In the genomic region with DNA sequence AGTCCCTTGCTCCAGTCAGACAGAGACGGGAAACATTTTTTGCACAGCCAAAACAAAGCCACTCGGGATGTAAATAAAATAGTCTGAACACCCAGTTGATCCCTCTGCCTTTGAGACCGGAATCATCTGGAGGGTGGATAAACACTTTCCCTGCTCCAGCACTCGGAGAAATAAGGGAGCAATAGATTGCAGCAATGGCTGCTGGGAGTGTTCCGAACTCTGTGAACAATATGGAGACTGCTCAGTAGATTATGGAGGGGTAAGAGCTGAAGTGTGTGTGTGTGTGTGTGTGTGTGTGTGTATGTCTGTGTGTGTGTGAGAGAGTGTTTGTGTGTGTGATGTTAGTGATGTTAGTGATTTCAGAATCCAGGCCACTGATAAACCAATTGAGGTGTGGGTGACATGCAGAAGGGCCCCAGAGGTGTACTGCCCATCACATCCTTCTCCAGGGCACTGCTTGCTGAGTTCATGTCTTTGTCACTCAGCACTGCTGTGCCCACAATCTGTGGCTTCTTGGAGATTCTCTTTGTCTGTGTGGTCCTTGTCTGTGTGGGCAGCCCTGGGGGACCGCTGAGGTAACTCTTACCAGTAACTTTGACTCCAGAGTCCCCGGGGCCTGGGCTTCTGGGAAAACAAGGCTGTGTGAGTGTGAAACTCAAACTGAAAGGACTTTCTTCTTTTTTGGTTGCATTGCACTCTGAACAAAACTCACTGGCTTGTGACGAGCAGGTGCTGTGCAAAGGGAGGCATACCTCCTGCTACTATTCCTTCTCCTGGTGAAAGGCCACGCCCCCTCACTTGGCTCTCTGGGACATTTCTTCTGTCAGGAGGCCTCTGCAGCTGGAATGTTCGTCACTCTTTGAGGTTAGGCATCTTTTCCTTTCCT, we compare ENCODE assay signal across 9 cellular contexts. TPM values are rescaled to one million over a fixed set of nuclear protein-coding genes. Genes with fewer than 3 reads are reported as not detected.
A peak's percentile ranks its signal among the peaks of the same experiment; 100 is the strongest.
DNase-seq lines count a peak whose midpoint lies in the region; ATAC-seq and TF ChIP-seq lines count a peak whose summit lies in the region.
"Had no signal": no experiment of that assay in that cellular context is flagged by ENCODE, and none has a peak within 500 bp of the region (broad histone marks: within the 10 kb centered on the region; RNA-seq: fewer than 3 reads in every experiment).

No MANE protein-coding gene starts in this region.

- H3K9me3 ChIP-seq in OCI-LY7 (ENCODE audit: low read length) = no peaks in the 10 kb centered on the region

- peak overlapping the region; percentile 74 for H3K27ac ChIP-seq in OCI-LY7 (ENCODE audit: low read depth, low read length, poor library complexity, severe bottlenecking)

- H3K36me3 Mint-ChIP-seq in natural killer cell treated with Interleukin-12 subunit alpha and Interleukin-12 subunit beta and Interleukin-15 and Interleukin-18, amount 100 ng/mL, for 72 hours = no peaks in the 10 kb centered on the region
- no peaks in the 10 kb centered on the region for H3K36me3 Mint-ChIP-seq in natural killer cell
- H3K36me3 Mint-ChIP-seq in stimulated activated memory B cell treated with anti-CD40 and anti-IgM and Interleukin-4, amounts not matched to agents 10 μg/mL and 1 μg/mL and 100 μg/mL, for 72 hours = no peaks in the 10 kb centered on the region

- CTCF ChIA-PET in OCI-LY7 (lab: Charles Lee; ENCODE audit: unreplicated experiment) = no interaction called here

- H3K79me2 ChIP-seq in OCI-LY7 (ENCODE audit: insufficient read depth, low read depth, low read length) = no peaks in the 10 kb centered on the region

- H3K9me3 Mint-ChIP-seq in natural killer cell treated with Interleukin-12 subunit alpha and Interleukin-12 subunit beta and Interleukin-15 and Interleukin-18, amount 100 ng/mL, for 72 hours = no peaks in the 10 kb centered on the region
- no peaks in the 10 kb centered on the region for H3K9me3 Mint-ChIP-seq in natural killer cell
- no peaks in the 10 kb centered on the region for H3K9me3 Mint-ChIP-seq in stimulated activated memory B cell treated with anti-CD40 and anti-IgM and Interleukin-4, amounts not matched to agents 10 μg/mL and 1 μg/mL and 100 μg/mL, for 72 hours

- H3K4me3 Mint-ChIP-seq in natural killer cell treated with Interleukin-12 subunit alpha and Interleukin-12 subunit beta and Interleukin-15 and Interleukin-18, amount 100 ng/mL, for 72 hours = peak overlapping the region; percentile 30
- no peak overlapping the region for H3K4me3 Mint-ChIP-seq in natural killer cell
- peak overlapping the region; percentile 9 for H3K4me3 Mint-ChIP-seq in stimulated activated memory B cell treated with anti-CD40 and anti-IgM and Interleukin-4, amounts not matched to agents 10 μg/mL and 1 μg/mL and 100 μg/mL, for 72 hours

- H3K4me1 ChIP-seq in OCI-LY7 (ENCODE audit: insufficient read depth, low read length, poor library complexity, severe bottlenecking) = peaks cover 61% of the 10 kb centered on the region

- POLR2A ChIA-PET in OCI-LY7 (lab: Charles Lee) = interaction anchor here (1.7 to 5.0 kb wide), 3 partner anchors 8 to 49 kb away, joined by 4 to 38 read pairs (median 10); a partner anchor contains a TSS

- H3K9me2 ChIP-seq in OCI-LY7 (ENCODE audit: insufficient read depth, low read length) = no peaks in the 10 kb centered on the region

- no peaks in the 10 kb centered on the region for H3K27me3 Mint-ChIP-seq in natural killer cell treated with Interleukin-12 subunit alpha and Interleukin-12 subunit beta and Interleukin-15 and Interleukin-18, amount 100 ng/mL, for 72 hours
- peaks cover 0 to 2% of the 10 kb centered on the region in 2 donors for H3K27me3 Mint-ChIP-seq in natural killer cell (ENCODE audit: low read depth in 2 of 2)
- H3K27me3 Mint-ChIP-seq in stimulated activated memory B cell treated with anti-CD40 and anti-IgM and Interleukin-4, amounts not matched to agents 10 μg/mL and 1 μg/mL and 100 μg/mL, for 72 hours = no peaks in the 10 kb centered on the region

- H3K4me1 Mint-ChIP-seq in natural killer cell treated with Interleukin-12 subunit alpha and Interleukin-12 subunit beta and Interleukin-15 and Interleukin-18, amount 100 ng/mL, for 72 hours (ENCODE audit: low read depth in 2 of 2) = peaks cover 23 to 32% of the 10 kb centered on the region in 2 donors
- H3K4me1 Mint-ChIP-seq in natural killer cell = peaks cover 19 to 31% of the 10 kb centered on the region in 2 donors
- H3K4me1 Mint-ChIP-seq in stimulated activated memory B cell treated with anti-CD40 and anti-IgM and Interleukin-4, amounts not matched to agents 10 μg/mL and 1 μg/mL and 100 μg/mL, for 72 hours = peaks cover 81% of the 10 kb centered on the region

- peak overlapping the region; percentile 56; the same call in 1 of the 2 replicates for H2AFZ ChIP-seq in OCI-LY7 (ENCODE audit: low read length)

- H3K36me3 ChIP-seq in OCI-LY7 (ENCODE audit: insufficient read depth, low read length) = no peaks in the 10 kb centered on the region

- peak overlapping the region; percentile 22 for H3K4me3 ChIP-seq in OCI-LY7 (ENCODE audit: low read depth, low read length, poor library complexity, severe bottlenecking)

- DNase-seq in natural killer cell treated with Interleukin-12 subunit alpha and Interleukin-12 subunit beta and Interleukin-15 and Interleukin-18, amount 100 ng/mL, for 72 hours (ENCODE audit: low spot score) = no peak
- DNase-seq in natural killer cell = no peak
- DNase-seq in OCI-LY7 (ENCODE audit: low spot score) = peak; percentile 80
- no peak for DNase-seq in GM19240 (ENCODE audit: insufficient read length, low spot score)
- DNase-seq in AG08396 (ENCODE audit: low spot score) = no peak
- no peak for DNase-seq in ureter (ENCODE audit: low spot score)
- DNase-seq: KG1 had no signal

- H3K4me2 ChIP-seq in OCI-LY7 (ENCODE audit: low read length) = peak overlapping the region; percentile 64

- intact Hi-C loops in natural killer cell (cut with micrococcal nuclease) (no loop called here), OCI-LY7 (cut with micrococcal nuclease; ENCODE audit: unreplicated experiment) (no loop called here)

- peak overlapping the region; percentile 36 to 52 for H3K27ac Mint-ChIP-seq in natural killer cell treated with Interleukin-12 subunit alpha and Interleukin-12 subunit beta and Interleukin-15 and Interleukin-18, amount 100 ng/mL, for 72 hours
- H3K27ac Mint-ChIP-seq in natural killer cell = peak overlapping the region in 1 of 2 donors; percentile 56
- peak overlapping the region; percentile 81 for H3K27ac Mint-ChIP-seq in stimulated activated memory B cell treated with anti-CD40 and anti-IgM and Interleukin-4, amounts not matched to agents 10 μg/mL and 1 μg/mL and 100 μg/mL, for 72 hours

- TF ChIP-seq CTCF in natural killer cell (IDR thresholded peaks at IDR 0.05) (no peak), OCI-LY7 (conservative IDR thresholded peaks at IDR 0.05; ENCODE audit: low read length) (no peak)

- peak; percentile 72 to 86 for ATAC-seq in natural killer cell treated with Interleukin-12 subunit alpha and Interleukin-12 subunit beta and Interleukin-15 and Interleukin-18, amount 100 ng/mL, for 72 hours
- ATAC-seq in natural killer cell = no peak
- ATAC-seq in HG02759 (IDR thresholded peaks at IDR 0.05; ENCODE audit: unreplicated experiment) = peak; percentile 67
- peak; percentile 67 for ATAC-seq in stimulated activated memory B cell treated with anti-CD40 and anti-IgM and Interleukin-4, amounts not matched to agents 10 μg/mL and 1 μg/mL and 100 μg/mL, for 72 hours

- no peaks in the 10 kb centered on the region for H4K20me1 ChIP-seq in OCI-LY7 (ENCODE audit: insufficient read depth, low read length)

- BruUV-seq in OCI-LY7 (replicated peaks; lab: Mats Ljungman, UMichigan) = no TSS peak

RNA-seq across cellular contexts. Expression of a gene that starts 23.0 kb away (rescaled TPM):
- 1 to 10 TPM; 4.5 to 5.7 TPM for total RNA-seq in natural killer cell treated with Interleukin-12 subunit alpha and Interleukin-12 subunit beta and Interleukin-15 and Interleukin-18, amount 100 ng/mL, for 72 hours
- total RNA-seq in natural killer cell (1 to 10 TPM; 2.1 to 3.4 (median 2.5) TPM), OCI-LY7 (2022) (3.5 and 6.5 TPM in 2 replicates), ureter (3.4 TPM)
- total RNA-seq in OCI-LY7 (2014; rRNA removed; shearing (Covaris generic)) = 6.5 and 7.0 TPM in 2 replicates

RNA-seq across cellular contexts. Expression of a gene that starts 45.9 kb away (rescaled TPM):
- 10 to 100 TPM; 16.3 to 21.8 TPM for total RNA-seq in natural killer cell treated with Interleukin-12 subunit alpha and Interleukin-12 subunit beta and Interleukin-15 and Interleukin-18, amount 100 ng/mL, for 72 hours
- total RNA-seq in natural killer cell (10 to 100 TPM; 16.8 to 23.0 (median 20.3) TPM), OCI-LY7 (2022) (21.3 and 21.9 TPM in 2 replicates), ureter (12.0 TPM)
- 24.2 and 27.0 TPM in 2 replicates for total RNA-seq in OCI-LY7 (2014; rRNA removed; shearing (Covaris generic))

RNA-seq across cellular contexts. Expression of a gene that starts 49.3 kb away (rescaled TPM):
- total RNA-seq in natural killer cell treated with Interleukin-12 subunit alpha and Interleukin-12 subunit beta and Interleukin-15 and Interleukin-18, amount 100 ng/mL, for 72 hours = 10 to 100 TPM; 84.2 to 99.6 TPM
- 100 to 1,000 TPM in 2 of 3 donors, 10 to 100 TPM in 1; 85.9 to 112 (median 111) TPM for total RNA-seq in natural killer cell
- total RNA-seq in OCI-LY7 (2014; rRNA removed; shearing (Covaris generic)) = 73.0 and 78.7 TPM in 2 replicates
- total RNA-seq in OCI-LY7 (2022) = 53.2 and 61.1 TPM in 2 replicates
- total RNA-seq in ureter = 30.0 TPM

Comparison
In these comparisons a context has a peak if more than half of its experiments do, and no peak if none do; other contexts are left out.
1. ATAC-seq: peak in natural killer cell treated with Interleukin-12 subunit alpha and Interleukin-12 subunit beta and Interleukin-15 and Interleukin-18, amount 100 ng/mL, for 72 hours (2 of 2), HG02759 (single experiment) and stimulated activated memory B cell treated with anti-CD40 and anti-IgM and Interleukin-4, amounts not matched to agents 10 μg/mL and 1 μg/mL and 100 μg/mL, for 72 hours (single experiment); none in natural killer cell (0 of 3).